In genomic region chr1:206050655-206051235, GRCh38 we compare ENCODE assay signal across 8 cellular contexts. TPM values are rescaled to one million over a fixed set of nuclear protein-coding genes. Genes with fewer than 3 reads are reported as not detected.
DNase-seq lines count a peak whose midpoint lies in the region; ATAC-seq and TF ChIP-seq lines count a peak whose summit lies in the region.

No MANE protein-coding gene starts in this region.

- peaks cover 7% of the 10 kb centered on the region for H3K27me3 ChIP-seq in brain microvascular endothelial cell (replicated peaks)

- ATAC-seq in GM21447 (IDR thresholded peaks at IDR 0.05; ENCODE audit: unreplicated experiment) (peak; percentile 83), naive B cell (ENCODE audit: low read depth in 2 of 2) (peak; percentile 91 to 92)

- in situ Hi-C loops in brain microvascular endothelial cell (cut with HindIII; ENCODE audit: low pct_ligation_motif_present, low sequenced_read_pairs): no loop called here

- no peak overlapping the region for H3K4me3 ChIP-seq in Jurkat, Clone E6-1 (ENCODE audit: low read length)
- H3K4me3 ChIP-seq in coronary artery (no peak overlapping the region), brain microvascular endothelial cell (ENCODE audit: low read depth, low read length) (no peak overlapping the region)

- peaks cover 0 to 2% (median 0%) of the 10 kb centered on the region in 7 donors for H3K9me3 Mint-ChIP-seq in naive B cell

- H3K27ac Mint-ChIP-seq in naive B cell: peak overlapping the region; percentile 93 to 98 (median 96)

- H3K36me3 ChIP-seq in brain microvascular endothelial cell (replicated peaks): no peaks in the 10 kb centered on the region

- peaks cover 58 to 86% (median 70%) of the 10 kb centered on the region in 3 donors for H3K4me1 Mint-ChIP-seq in naive B cell

- TF ChIP-seq CTCF in coronary artery (IDR thresholded peaks at IDR 0.05) (no peak), brain microvascular endothelial cell (IDR thresholded peaks at IDR 0.05; ENCODE audit: low read depth, low read length, missing control alignments) (no peak)

- H3K27me3 Mint-ChIP-seq in naive B cell: no peaks in the 10 kb centered on the region

- peak overlapping the region in 7 of 8 donors; percentile 28 to 83 (median 77) for H3K4me3 Mint-ChIP-seq in naive B cell

- peak; percentile 17 for DNase-seq in Daoy (ENCODE audit: low read depth)
- DNase-seq in Jurkat, Clone E6-1 (ENCODE audit: low read depth, low spot score): peak; percentile 95
- peak; percentile 75 for DNase-seq in activated CD8-positive, alpha-beta memory T cell treated with anti-CD3 and anti-CD28 coated beads for 24 hours
- DNase-seq in naive B cell: peak; percentile 94
- no peak for DNase-seq in NCI-H774 (lab: John Stamatoyannopoulos, UW)
- DNase-seq in coronary artery (ENCODE audit: low spot score): no peak
- no peak for DNase-seq in brain microvascular endothelial cell

- no peaks in the 10 kb centered on the region for H3K36me3 Mint-ChIP-seq in naive B cell

- H3K27ac ChIP-seq in coronary artery (no peak overlapping the region), brain microvascular endothelial cell (no peak overlapping the region)

RNA-seq across cellular contexts. Expression of gene RHEX, which starts 2.2 kb away (rescaled TPM):
- not detected in 2 replicates for total RNA-seq in Daoy (2014; rRNA removed; shearing (Covaris generic))
- not detected for polyA plus RNA-seq in Jurkat, Clone E6-1 (2012; ENCODE audit: insufficient read depth, insufficient read length)
- 1 to 10 TPM in 2 of 6 donors, under 1 TPM in 4; 0.28 to 5.3 (median 0.60) TPM for polyA plus RNA-seq in naive B cell (ENCODE audit: low read depth in 6 of 6)

RNA-seq across cellular contexts. Expression of gene CTSE, which starts 27.1 kb away (rescaled TPM):
- not detected in 2 replicates for total RNA-seq in Daoy (2014; rRNA removed; shearing (Covaris generic))
- polyA plus RNA-seq in Jurkat, Clone E6-1 (2012; ENCODE audit: insufficient read depth, insufficient read length): not detected
- polyA plus RNA-seq in naive B cell (ENCODE audit: low read depth in 6 of 6): not detected

RNA-seq across cellular contexts. Expression of gene RAB7B, which starts 47.5 kb away (rescaled TPM):
- 2.7 and 3.5 TPM in 2 replicates for total RNA-seq in Daoy (2014; rRNA removed; shearing (Covaris generic))
- polyA plus RNA-seq in Jurkat, Clone E6-1 (2012; ENCODE audit: insufficient read depth, insufficient read length): not detected
- polyA plus RNA-seq in naive B cell (ENCODE audit: low read depth in 6 of 6): not detected

Comparison
In these comparisons a context has a peak if more than half of its experiments do, and no peak if none do; other contexts are left out.
1. DNase-seq: peak in Daoy (single experiment), Jurkat, Clone E6-1 (single experiment), activated CD8-positive, alpha-beta memory T cell treated with anti-CD3 and anti-CD28 coated beads for 24 hours (single experiment) and naive B cell (single experiment); none in NCI-H774 (single experiment), coronary artery (single experiment) and brain microvascular endothelial cell (single experiment).